ENCODE assay signal across 20 cellular contexts in genomic region chr5:100863736-100864135, GRCh38. TPM values are rescaled to one million over a fixed set of nuclear protein-coding genes. Genes with fewer than 3 reads are reported as not detected.
DNase-seq lines count a peak whose midpoint lies in the region; ATAC-seq, FAIRE-seq and TF ChIP-seq lines count a peak whose summit lies in the region.
"Had no signal": no experiment of that assay in that cellular context is flagged by ENCODE, and none has a peak within 500 bp of the region (broad histone marks: within the 10 kb centered on the region; RNA-seq: fewer than 3 reads in every experiment).

No MANE protein-coding gene starts in this region.

- no peak overlapping the region for H3K4me3 ChIP-seq in kidney (ENCODE audit: low read length in 2 of 2)
- H3K4me3 ChIP-seq: GM23248 had no signal

- H3K27ac ChIP-seq in kidney (ENCODE audit: low read depth in 2 of 2, low read length in 2 of 2) = no peak overlapping the region
- H3K27ac ChIP-seq: GM23248 had no signal

- no peaks in the 10 kb centered on the region for H3K4me1 ChIP-seq in kidney (ENCODE audit: control insufficient read depth in 1 of 2, insufficient read depth in 1 of 2, low read depth in 1 of 2, low read length in 2 of 2)
- H3K4me1 ChIP-seq: BE2C had no signal

- H3K27ac Mint-ChIP-seq in activated T-cell treated with anti-CD3 and anti-CD28 coated beads, Interleukin-2, amount 50 U/mL, for 24 hours = peak overlapping the region; percentile 75
- peak overlapping the region; percentile 53 for H3K27ac Mint-ChIP-seq in T-helper 17 cell
- peak overlapping the region; percentile 49 for H3K27ac Mint-ChIP-seq in activated T-helper 1 cell treated with anti-CD3 and anti-CD28 coated beads, Interleukin-12 subunit alpha, Interleukin-12 subunit beta, Interleukin-2, Interleukin-4 antibody, amounts not matched to agents 30 ng/mL and 10 ng/mL and 1 ng/mL, durations not matched to agents 14 hours and 24 hours and 36 hours
- H3K27ac Mint-ChIP-seq in stimulated activated effector memory CD8-positive, alpha-beta T cell treated with anti-CD3 and anti-CD28 coated beads, Interleukin-12 subunit alpha, Interleukin-12 subunit beta, amount 100 ng/mL, for 72 hours = peak overlapping the region; percentile 70
- H3K27ac Mint-ChIP-seq: CD4-positive, alpha-beta T cell had no signal

- FAIRE-seq in kidney (lab: Jason Lieb, UNC) = no peak
- FAIRE-seq: D721Med, G401.6, GM12891, GM19239, H54 had no signal

- H3K4me1 Mint-ChIP-seq in activated T-cell treated with anti-CD3 and anti-CD28 coated beads, Interleukin-2, amount 50 U/mL, for 24 hours (ENCODE audit: low read depth) = peaks cover 81% of the 10 kb centered on the region
- peaks cover 14% of the 10 kb centered on the region for H3K4me1 Mint-ChIP-seq in T-helper 17 cell
- H3K4me1 Mint-ChIP-seq in activated T-helper 1 cell treated with anti-CD3 and anti-CD28 coated beads, Interleukin-12 subunit alpha, Interleukin-12 subunit beta, Interleukin-2, Interleukin-4 antibody, amounts not matched to agents 30 ng/mL and 10 ng/mL and 1 ng/mL, durations not matched to agents 14 hours and 24 hours and 36 hours (ENCODE audit: low read depth) = peaks cover 72% of the 10 kb centered on the region
- peaks cover 61% of the 10 kb centered on the region for H3K4me1 Mint-ChIP-seq in stimulated activated effector memory CD8-positive, alpha-beta T cell treated with anti-CD3 and anti-CD28 coated beads, Interleukin-12 subunit alpha, Interleukin-12 subunit beta, amount 100 ng/mL, for 72 hours

- no peak overlapping the region for H3K9ac ChIP-seq in kidney (ENCODE audit: low read length in 2 of 2)
- H3K9ac ChIP-seq: GM23248 had no signal

- no peak overlapping the region for H3K4me3 Mint-ChIP-seq in activated T-cell treated with anti-CD3 and anti-CD28 coated beads, Interleukin-2, amount 50 U/mL, for 24 hours
- H3K4me3 Mint-ChIP-seq in T-helper 17 cell = no peak overlapping the region
- H3K4me3 Mint-ChIP-seq in activated T-helper 1 cell treated with anti-CD3 and anti-CD28 coated beads, Interleukin-12 subunit alpha, Interleukin-12 subunit beta, Interleukin-2, Interleukin-4 antibody, amounts not matched to agents 30 ng/mL and 10 ng/mL and 1 ng/mL, durations not matched to agents 14 hours and 24 hours and 36 hours = no peak overlapping the region
- no peak overlapping the region for H3K4me3 Mint-ChIP-seq in stimulated activated effector memory CD8-positive, alpha-beta T cell treated with anti-CD3 and anti-CD28 coated beads, Interleukin-12 subunit alpha, Interleukin-12 subunit beta, amount 100 ng/mL, for 72 hours
- H3K4me3 Mint-ChIP-seq: CD4-positive, alpha-beta T cell had no signal

- H3K9me3 ChIP-seq in T-helper 17 cell (ENCODE audit: control insufficient read depth, low read length, poor library complexity, severe bottlenecking) (no peaks in the 10 kb centered on the region), kidney (ENCODE audit: control insufficient read depth in 1 of 2, low read length in 2 of 2) (no peaks in the 10 kb centered on the region)
- H3K9me3 ChIP-seq: BE2C, Caco-2 had no signal

- H3K27me3 Mint-ChIP-seq in activated T-cell treated with anti-CD3 and anti-CD28 coated beads, Interleukin-2, amount 50 U/mL, for 24 hours = no peaks in the 10 kb centered on the region
- H3K27me3 Mint-ChIP-seq in T-helper 17 cell = no peaks in the 10 kb centered on the region
- H3K27me3 Mint-ChIP-seq in activated T-helper 1 cell treated with anti-CD3 and anti-CD28 coated beads, Interleukin-12 subunit alpha, Interleukin-12 subunit beta, Interleukin-2, Interleukin-4 antibody, amounts not matched to agents 30 ng/mL and 10 ng/mL and 1 ng/mL, durations not matched to agents 14 hours and 24 hours and 36 hours (ENCODE audit: insufficient read depth) = no peaks in the 10 kb centered on the region
- H3K27me3 Mint-ChIP-seq: CD4-positive, alpha-beta T cell had no signal

- peaks cover 70% of the 10 kb centered on the region for H3K36me3 Mint-ChIP-seq in activated T-cell treated with anti-CD3 and anti-CD28 coated beads, Interleukin-2, amount 50 U/mL, for 24 hours (ENCODE audit: low read depth)
- H3K36me3 Mint-ChIP-seq in T-helper 17 cell (ENCODE audit: low read depth) = peaks cover 7% of the 10 kb centered on the region
- peaks cover 52% of the 10 kb centered on the region for H3K36me3 Mint-ChIP-seq in activated T-helper 1 cell treated with anti-CD3 and anti-CD28 coated beads, Interleukin-12 subunit alpha, Interleukin-12 subunit beta, Interleukin-2, Interleukin-4 antibody, amounts not matched to agents 30 ng/mL and 10 ng/mL and 1 ng/mL, durations not matched to agents 14 hours and 24 hours and 36 hours (ENCODE audit: low read depth)
- peaks cover 76% of the 10 kb centered on the region for H3K36me3 Mint-ChIP-seq in stimulated activated effector memory CD8-positive, alpha-beta T cell treated with anti-CD3 and anti-CD28 coated beads, Interleukin-12 subunit alpha, Interleukin-12 subunit beta, amount 100 ng/mL, for 72 hours

- intact Hi-C loops in activated T-helper 1 cell treated with anti-CD3 and anti-CD28 coated beads, Interleukin-12 subunit alpha, Interleukin-12 subunit beta, Interleukin-2, Interleukin-4 antibody, amounts not matched to agents 30 ng/mL and 10 ng/mL and 1 ng/mL, durations not matched to agents 14 hours and 24 hours and 36 hours (cut with micrococcal nuclease) = no loop called here
- intact Hi-C loops in kidney (cut with DNase I) = no loop called here

- H3K9me3 Mint-ChIP-seq in activated T-cell treated with anti-CD3 and anti-CD28 coated beads, Interleukin-2, amount 50 U/mL, for 24 hours = peaks cover 8% of the 10 kb centered on the region
- peaks cover 4% of the 10 kb centered on the region for H3K9me3 Mint-ChIP-seq in activated T-helper 1 cell treated with anti-CD3 and anti-CD28 coated beads, Interleukin-12 subunit alpha, Interleukin-12 subunit beta, Interleukin-2, Interleukin-4 antibody, amounts not matched to agents 30 ng/mL and 10 ng/mL and 1 ng/mL, durations not matched to agents 14 hours and 24 hours and 36 hours
- peaks cover 4% of the 10 kb centered on the region for H3K9me3 Mint-ChIP-seq in stimulated activated effector memory CD8-positive, alpha-beta T cell treated with anti-CD3 and anti-CD28 coated beads, Interleukin-12 subunit alpha, Interleukin-12 subunit beta, amount 100 ng/mL, for 72 hours
- H3K9me3 Mint-ChIP-seq: CD4-positive, alpha-beta T cell had no signal

- no peak for TF ChIP-seq CTCF in kidney (IDR thresholded peaks at IDR 0.05; ENCODE audit: borderline replicate concordance, extremely low read depth, insufficient read depth)

- H3K36me3 ChIP-seq in kidney (ENCODE audit: control insufficient read depth in 1 of 2, insufficient read depth in 2 of 2, low read length in 2 of 2) = no peaks in the 10 kb centered on the region
- H3K36me3 ChIP-seq: BE2C had no signal

- no peak for DNase-seq in activated T-cell treated with anti-CD3 and anti-CD28 coated beads, Interleukin-2, amount 50 U/mL, for 24 hours
- no peak for DNase-seq in activated T-cell treated with anti-CD3 and anti-CD28 coated beads for 4 hours
- DNase-seq in T-helper 17 cell = no peak
- no peak for DNase-seq in activated T-helper 1 cell treated with anti-CD3 and anti-CD28 coated beads, Interleukin-12 subunit alpha, Interleukin-12 subunit beta, Interleukin-2, Interleukin-4 antibody, amounts not matched to agents 30 ng/mL and 10 ng/mL and 1 ng/mL, durations not matched to agents 14 hours and 24 hours and 36 hours (ENCODE audit: low spot score)
- no peak for DNase-seq in stimulated activated effector memory CD8-positive, alpha-beta T cell treated with anti-CD3 and anti-CD28 coated beads, Interleukin-12 subunit alpha, Interleukin-12 subunit beta, amount 100 ng/mL, for 72 hours (ENCODE audit: low spot score in 2 of 2)
- no peak for DNase-seq in amniotic stem cell (lab: John Stamatoyannopoulos, UW)
- DNase-seq in kidney = no peak
- DNase-seq: ACHN; BE2C; C1 segment of cervical spinal cord; Caco-2; CD4-positive, alpha-beta T cell; GM23248; HCEC 1CT had no signal

- ATAC-seq in T-helper 17 cell = no peak
- peak; percentile 66 for ATAC-seq in stimulated activated effector memory CD8-positive, alpha-beta T cell treated with anti-CD3 and anti-CD28 coated beads, Interleukin-12 subunit alpha, Interleukin-12 subunit beta, amount 100 ng/mL, for 72 hours

RNA-seq across cellular contexts. Expression of gene ST8SIA4, which starts 39.3 kb away (rescaled TPM):
- total RNA-seq in T-helper 17 cell (10 to 100 TPM; 27.5 to 29.0 TPM), kidney (11.6 TPM)
- total RNA-seq in activated T-helper 1 cell treated with anti-CD3 and anti-CD28 coated beads, Interleukin-12 subunit alpha, Interleukin-12 subunit beta, Interleukin-2, Interleukin-4 antibody, amounts not matched to agents 30 ng/mL and 10 ng/mL and 1 ng/mL, durations not matched to agents 14 hours and 24 hours and 36 hours = 63.1 and 65.2 TPM in 2 replicates
- 0.69 TPM for polyA plus RNA-seq in kidney (ENCODE audit: insufficient read depth, low read depth, low replicate concordance)
- total RNA-seq: HT-29 had no signal
- polyA plus RNA-seq: GM23248 had no signal
